39 cellular contexts compared by ENCODE assay signal in genomic region chr1:182905321-182905720, GRCh38. TPM values are rescaled to one million over a fixed set of nuclear protein-coding genes. Genes with fewer than 3 reads are reported as not detected.
"Had no signal": no experiment of that assay in that cellular context is flagged by ENCODE, and none has a peak within 500 bp of the region (broad histone marks: within the 10 kb centered on the region; RNA-seq: fewer than 3 reads in every experiment).

No MANE protein-coding gene starts in this region.

- DNase-seq: Karpas-422, Kasumi-1, MG63, MM.1S, MV-4-11, NCI-H1048, NCI-H1092, NCI-H1092 treated with DMSO at 0.1 percent for 48 hours, NCI-H1105, NCI-H1105 treated with DMSO at 0.1 percent for 48 hours, NCI-H1417, NCI-H1417 treated with DMSO at 0.1 percent for 48 hours, NCI-H1436, NCI-H1436 treated with DMSO at 0.1 percent for 48 hours, NCI-H146, NCI-H1694, NCI-H1694 treated with DMSO at 0.1 percent for 48 hours, NCI-H187, NCI-H187 treated with DMSO at 0.1 percent for 48 hours, NCI-H1930, NCI-H2029, NCI-H2029 treated with DMSO at 0.1 percent for 48 hours, NCI-H2081, NCI-H2081 treated with DMSO at 0.1 percent for 48 hours, NCI-H2107, NCI-H2171, NCI-H2171 treated with DMSO at 0.1 percent for 48 hours, NCI-H2227 treated with DMSO at 0.1 percent for 48 hours, NCI-H226, NCI-H345, NCI-H446, NCI-H446 treated with DMSO at 0.1 percent for 48 hours, NCI-H510A, NCI-H510A treated with DMSO at 0.1 percent for 48 hours, NCI-H524 had no signal

- H3K36me3 ChIP-seq: MG63 had no signal

- H3K4me3 ChIP-seq: MG63 had no signal

- H3K27me3 ChIP-seq: MG63 had no signal

- H3K9me3 ChIP-seq: MG63 had no signal

RNA-seq across cellular contexts. Expression of gene SHCBP1L, which starts 47.6 kb away (rescaled TPM):
- total RNA-seq: LHCN-M2, M059J, MCF 10A, NCI-H460 had no signal
